8 cellular contexts compared by ENCODE assay signal in genomic region chr1:89523597-89524368, GRCh38. TPM values are rescaled to one million over a fixed set of nuclear protein-coding genes. Genes with fewer than 3 reads are reported as not detected.
DNase-seq lines count a peak whose midpoint lies in the region; ATAC-seq, FAIRE-seq and TF ChIP-seq lines count a peak whose summit lies in the region.

No MANE protein-coding gene starts in this region.

- peak; percentile 22 for ATAC-seq in GM21737 (IDR thresholded peaks at IDR 0.05; ENCODE audit: unreplicated experiment)
- no peak; the same call in 2 of the 3 replicates for ATAC-seq in RWPE2 (ENCODE audit: low read depth)
- ATAC-seq in GM12878, result peak; percentile 53

- H3K27ac ChIP-seq in KOPT-K1 (ENCODE audit: low read depth, low read length, poor library complexity, severe bottlenecking) (peak overlapping the region; percentile 54), RWPE2 (ENCODE audit: poor library complexity, severe bottlenecking) (no peak overlapping the region), GM12878 (ENCODE audit: control insufficient read depth, insufficient read depth) (peak overlapping the region; percentile 85)

- H3K9me3 Mint-ChIP-seq in immature natural killer cell, result no peaks in the 10 kb centered on the region

- H3K4me1 Mint-ChIP-seq in immature natural killer cell, result peaks cover 18% of the 10 kb centered on the region in 2 donors

- RAD21 ChIA-PET in GM12878 (lab: Charles Lee; ENCODE audit: unreplicated experiment), result interaction anchor here (1.0 kb wide), 1 partner anchor 239 kb away, joined by 5 read pairs; no protein-coding TSS in a partner anchor

- BruUV-seq in GM12878 (replicated peaks; lab: Mats Ljungman, UMichigan), result no TSS peak

- no peak for DNase-seq in RWPE2 (ENCODE audit: low spot score)
- no peak for DNase-seq in GM12878 (ENCODE audit: low read depth, low spot score)
- DNase-seq in immature natural killer cell, result no peak
- peak; percentile 62 for DNase-seq in stimulated activated CD4-positive, alpha-beta T cell treated with anti-CD3 and anti-CD28 coated beads, Interleukin-2, amount 100 ng/mL, for 4 hours (ENCODE audit: low read depth)
- DNase-seq in mucosa of gallbladder (ENCODE audit: low spot score), result no peak

- H3K36me3 ChIP-seq in ES-I3 (ENCODE audit: insufficient read depth, low read length), result no peaks in the 10 kb centered on the region
- H3K36me3 ChIP-seq in KOPT-K1 (ENCODE audit: insufficient read depth, low read length), result no peaks in the 10 kb centered on the region
- H3K36me3 ChIP-seq in RWPE2 (ENCODE audit: low read depth), result no peaks in the 10 kb centered on the region
- H3K36me3 ChIP-seq in GM12878 (ENCODE audit: control insufficient read depth in 2 of 2, insufficient read depth in 2 of 2, low read length in 1 of 2), result no peaks in the 10 kb centered on the region

- SMC1A ChIA-PET in GM12878 (lab: Charles Lee; ENCODE audit: uncharacterized antibody, unreplicated experiment), result interaction anchor here (0.9 to 2.2 kb wide), 3 partner anchors 103 to 240 kb away, joined by 3 to 8 read pairs (median 3); no protein-coding TSS in a partner anchor

- POLR2A ChIA-PET in GM12878 (lab: Charles Lee), result interaction anchor here (0.6 to 1.0 kb wide), 2 partner anchors 135 to 195 kb away, joined by 4 to 5 read pairs; no protein-coding TSS in a partner anchor

- intact Hi-C loops in GM12878 (cut with micrococcal nuclease; ENCODE audit: unreplicated experiment), result loop anchor here (2.0 to 5.0 kb wide), 2 partner anchors 75 to 299 kb away; partner anchors contain the start of gene LRRC8D

- TF ChIP-seq EP300 in GM12878 (IDR thresholded peaks at IDR 0.05; ENCODE audit: borderline replicate concordance in 1 of 2, control insufficient read depth in 1 of 2, low read depth in 2 of 2, low read length in 2 of 2), result no peak

- no peaks in the 10 kb centered on the region for H3K36me3 Mint-ChIP-seq in immature natural killer cell

- H4K20me1 ChIP-seq in GM12878 (ENCODE audit: control insufficient read depth, insufficient read depth), result no peaks in the 10 kb centered on the region

- H3K4me3 ChIP-seq in RWPE2 (ENCODE audit: severe bottlenecking) (peak overlapping the region; percentile 87), GM12878 (peak overlapping the region; percentile 66; the same call in 1 of the 2 replicates)

- TF ChIP-seq RAD21 in GM12878 (IDR thresholded peaks at IDR 0.05; ENCODE audit: insufficient read depth, low read depth, low read length), result no peak

- TF ChIP-seq POLR2A in GM12878 (IDR thresholded peaks at IDR 0.05; ENCODE audit: low read depth, low read length), result no peak

- FAIRE-seq in GM12878 (lab: Jason Lieb, UNC), result no peak

- whole genome bisulfite sequencing in GM12878 (ENCODE audit: insufficient coverage, insufficient replicate concordance, low lambda C conversion rate, missing lambda C conversion rate), result 6% methylated on average over 21 of the region's 21 CpGs

- no peak for TF ChIP-seq CTCF in RWPE2 (IDR thresholded peaks at IDR 0.05; ENCODE audit: poor library complexity, severe bottlenecking)
- TF ChIP-seq CTCF in GM12878 (IDR thresholded peaks at IDR 0.05 in 2 of 3, conservative IDR thresholded peaks at IDR 0.05 in 1 of 3; ENCODE audit: control insufficient read depth in 2 of 3, extremely low read depth in 1 of 3, insufficient read depth in 1 of 3, low read depth in 3 of 3, low read length in 3 of 3), result no peak

- H3K27me3 ChIP-seq in RWPE2 (ENCODE audit: insufficient read depth, poor library complexity, severe bottlenecking) (no peaks in the 10 kb centered on the region), GM12878 (replicated peaks in 1 of 2; ENCODE audit: control insufficient read depth in 2 of 2, insufficient read depth in 2 of 2, low read length in 1 of 2) (no peaks in the 10 kb centered on the region)

- H3K9ac ChIP-seq in ES-I3 (ENCODE audit: low read depth, low read length) (peak overlapping the region; percentile 85), GM12878 (ENCODE audit: control insufficient read depth, insufficient read depth, low read length) (peak overlapping the region; percentile 74)

- CTCF ChIA-PET in GM12878 (lab: Yijun Ruan, JAX), result interaction anchor here (0.8 to 1.1 kb wide), 2 partner anchors 76 to 240 kb away, joined by 3 to 5 read pairs; no protein-coding TSS in a partner anchor

- H3K27ac Mint-ChIP-seq in immature natural killer cell, result peak overlapping the region; percentile 25 to 93 (median 62)

- peak overlapping the region; percentile 86 to 93 (median 89) for H3K4me3 Mint-ChIP-seq in immature natural killer cell

- in situ Hi-C loops in GM12878 (cut with MboI), result loop anchor here (25.0 kb wide), 1 partner anchor 464 kb away; the partner anchor contains the start of gene ZNF326

- peaks cover 3 to 13% (median 12%) of the 10 kb centered on the region in 3 donors for H3K27me3 Mint-ChIP-seq in immature natural killer cell (ENCODE audit: low read depth in 3 of 3)

- no peaks in the 10 kb centered on the region; the same call in 1 of the 2 replicates for H3K4me1 ChIP-seq in ES-I3 (ENCODE audit: insufficient read depth, low read length)
- H3K4me1 ChIP-seq in RWPE2 (ENCODE audit: insufficient read depth, poor library complexity, severe bottlenecking), result no peaks in the 10 kb centered on the region
- peaks cover 12% of the 10 kb centered on the region; the same call in 1 of the 2 replicates for H3K4me1 ChIP-seq in GM12878 (ENCODE audit: control insufficient read depth, insufficient read depth, low read length)

- H3K79me2 ChIP-seq in GM12878 (ENCODE audit: control insufficient read depth, insufficient read depth, low read length), result peaks cover 29% of the 10 kb centered on the region

- no peaks in the 10 kb centered on the region for H3K9me3 ChIP-seq in ES-I3 (ENCODE audit: control insufficient read depth, insufficient read depth, low read length)
- H3K9me3 ChIP-seq in KOPT-K1 (ENCODE audit: insufficient read depth, low read length, poor library complexity, severe bottlenecking), result no peaks in the 10 kb centered on the region
- H3K9me3 ChIP-seq in RWPE2 (ENCODE audit: severe bottlenecking), result no peaks in the 10 kb centered on the region
- no peaks in the 10 kb centered on the region; the same call in 2 of the 3 replicates for H3K9me3 ChIP-seq in GM12878 (replicated peaks; ENCODE audit: control insufficient read depth, insufficient read depth, low read length)

- H2AFZ ChIP-seq in GM12878 (ENCODE audit: control insufficient read depth, low read depth, low read length), result peak overlapping the region; percentile 92

- H3K4me2 ChIP-seq in GM12878 (ENCODE audit: control insufficient read depth, insufficient read depth), result peak overlapping the region; percentile 96

TF ChIP-seq in GM12878, 131 proteins besides CTCF, POLR2A, EP300 and RAD21 (continues in another document):
- TF ChIP-seq USF1 (IDR thresholded peaks at IDR 0.05; ENCODE audit: borderline replicate concordance, extremely low read length, insufficient read depth, low read depth, low read length) (peak; percentile 40), IRF4 (IDR thresholded peaks at IDR 0.05; ENCODE audit: low read depth, low read length) (0 out of 2 replicates have a peak, but pooled peaks have one; percentile 43), IKZF1 (conservative IDR thresholded peaks at IDR 0.05) (no peak), SPI1 (IDR thresholded peaks at IDR 0.05; ENCODE audit: borderline replicate concordance, insufficient read depth, low read depth, low read length) (peak; percentile 3; the same call in 1 of the 2 replicates), MYC (IDR thresholded peaks at IDR 0.05; ENCODE audit: insufficient read depth, insufficient read length, insufficient replicate concordance, low read length, severe bottlenecking) (peak; percentile 78), TARDBP (IDR thresholded peaks at IDR 0.05; ENCODE audit: borderline replicate concordance) (no peak), BHLHE40 (IDR thresholded peaks at IDR 0.05; ENCODE audit: borderline replicate concordance in 1 of 2, low read depth in 2 of 2, low read length in 1 of 2) (peak; percentile 81 to 90; a peak in 3 of 4 replicates), RELB (IDR thresholded peaks at IDR 0.05; ENCODE audit: low read depth) (peak; percentile 2; the same call in 1 of the 2 replicates)

RNA-seq across cellular contexts. Expression of gene LRRC8B, which starts 0.8 kb away (rescaled TPM):
- 66.1 and 72.8 TPM in 2 replicates for total RNA-seq in GM12878 (2013; cell fraction: nucleolus; rRNA removed)
- total RNA-seq in GM12878 (2014; rRNA removed), result 5.4 and 5.8 TPM in 2 replicates
- total RNA-seq in GM12878 (2014; rRNA removed; fragmentation: Illumina TruSeq; extraction: Trizol), result 5.4 and 6.2 TPM in 2 replicates
- 7.9 and 8.9 TPM in 2 replicates for total RNA-seq in GM12878 (2021)
- 1.5 TPM for polyA plus RNA-seq in GM12878 (2011; ENCODE audit: low read depth)
- polyA plus RNA-seq in GM12878 (2011; rRNA removed), result 9.0 and 9.2 TPM in 2 replicates
- 8.0 and 11.0 TPM in 2 replicates for polyA plus RNA-seq in GM12878 (2011; cell fraction: cytosol; rRNA removed)
- polyA plus RNA-seq in GM12878 (2011; cell fraction: nucleus; rRNA removed), result 8.9 and 9.8 TPM in 2 replicates
- 1.6 and 1.8 TPM in 2 replicates for polyA plus RNA-seq in GM12878 (2012)
- 5.4 and 7.7 TPM in 2 replicates for polyA plus RNA-seq in GM12878 (2014; fragmentation: Illumina TruSeq; extraction: Trizol)
- 1 to 10 TPM; 1.3 to 1.4 TPM for polyA plus RNA-seq in GM12878 (2014; fragmentation: Nextera tagmentation; extraction: Ambion mirVana)
- 2.7 and 3.4 TPM in 2 replicates for polyA plus RNA-seq in GM12878 (2014; rRNA removed)
- 1 to 10 TPM; 6.4 to 7.6 TPM for polyA plus RNA-seq in GM12878 (2016; fragmentation: Nextera tagmentation; extraction: Ambion mirVana)
- 22.8 and 23.3 TPM in 2 replicates for polyA minus RNA-seq in GM12878 (2011; rRNA and poly(A)+ RNA removed)
- polyA minus RNA-seq in GM12878 (2011; cell fraction: cytosol; rRNA and poly(A)+ RNA removed), result 6.0 and 7.7 TPM in 2 replicates
- polyA minus RNA-seq in GM12878 (2011; cell fraction: nucleus; rRNA and poly(A)+ RNA removed), result 12.0 and 19.4 TPM in 2 replicates
- 1 to 10 TPM in 1 of 3 donors, under 1 TPM in 2; 0.13 to 1.6 (median 0.72) TPM for polyA plus RNA-seq in immature natural killer cell
- total RNA-seq in mucosa of gallbladder, result 21.0 TPM
